16 cellular contexts compared by ENCODE assay signal in genomic region chr6:11722805-11723631, GRCh38. TPM values are rescaled to one million over a fixed set of nuclear protein-coding genes. Genes with fewer than 3 reads are reported as not detected.
DNase-seq lines count a peak whose midpoint lies in the region; ATAC-seq, FAIRE-seq and TF ChIP-seq lines count a peak whose summit lies in the region.
"Had no signal": no experiment of that assay in that cellular context is flagged by ENCODE, and none has a peak within 500 bp of the region (broad histone marks: within the 10 kb centered on the region; RNA-seq: fewer than 3 reads in every experiment).

No MANE protein-coding gene starts in this region.

- H3K36me3 Mint-ChIP-seq in effector memory CD8-positive, alpha-beta T cell (ENCODE audit: insufficient read depth): peaks cover 8% of the 10 kb centered on the region
- H3K36me3 Mint-ChIP-seq: mesothelial cell of epicardium had no signal

- FAIRE-seq in GM12892 (lab: Jason Lieb, UNC): peak; percentile 56

- H3K27ac ChIP-seq in KMS-11: peak overlapping the region; percentile 76
- H3K27ac ChIP-seq: colonic mucosa, ovary, transverse colon had no signal

- no peaks in the 10 kb centered on the region for H3K27me3 ChIP-seq in KMS-11 (ENCODE audit: insufficient read depth, low read depth)
- H3K27me3 ChIP-seq: colonic mucosa, ovary, transverse colon had no signal

- DNase-seq in GM12892 (ENCODE audit: insufficient read length) (no peak), T-helper 9 cell (no peak), GM20000 (ENCODE audit: low spot score) (no peak), OCI-M1 (lab: John Stamatoyannopoulos, UW) (no peak)
- no peak for DNase-seq in effector memory CD8-positive, alpha-beta T cell
- DNase-seq: activated CD4-positive, alpha-beta T cell treated with anti-CD3 and anti-CD28 coated beads for 48 hours; Caco-2; colonic mucosa; NCI-H2171; ovary; SW 1271; transverse colon had no signal

- H3K4me2 ChIP-seq in KMS-11: peak overlapping the region; percentile 71

- H4K20me1 ChIP-seq in KMS-11 (ENCODE audit: insufficient read depth): no peaks in the 10 kb centered on the region

- H3K4me3 ChIP-seq in KMS-11 (IDR thresholded peaks at IDR 0.05; ENCODE audit: insufficient read depth, low read depth, low read length): no peak overlapping the region
- H3K4me3 ChIP-seq: colonic mucosa, ovary, transverse colon had no signal

- no peak; the same call in 1 of the 2 replicates for TF ChIP-seq CTCF in KMS-11 (conservative IDR thresholded peaks at IDR 0.05; ENCODE audit: low read depth, low read length)
- TF ChIP-seq CTCF in GM20000 (IDR thresholded peaks at IDR 0.05; ENCODE audit: extremely low read depth, missing control alignments): no peak

- no peaks in the 10 kb centered on the region for H3K9me3 Mint-ChIP-seq in effector memory CD8-positive, alpha-beta T cell
- H3K9me3 Mint-ChIP-seq: mesothelial cell of epicardium had no signal

- no peaks in the 10 kb centered on the region for H3K36me3 ChIP-seq in KMS-11 (ENCODE audit: insufficient read depth)
- H3K36me3 ChIP-seq: colonic mucosa, ovary, transverse colon had no signal

- peak overlapping the region in 1 of 2 donors; percentile 7 for H3K27ac Mint-ChIP-seq in effector memory CD8-positive, alpha-beta T cell
- H3K27ac Mint-ChIP-seq: mesothelial cell of epicardium had no signal

- H3K9ac ChIP-seq in KMS-11: peak overlapping the region; percentile 39

- peak; percentile 62 for ATAC-seq in GM19395 (IDR thresholded peaks at IDR 0.05; ENCODE audit: unreplicated experiment)
- peak; percentile 66 for ATAC-seq in effector memory CD8-positive, alpha-beta T cell (replicated peaks)
- no peak for ATAC-seq in GM19463 (IDR thresholded peaks at IDR 0.05; ENCODE audit: unreplicated experiment)

- peaks cover 69% of the 10 kb centered on the region for H3K4me1 ChIP-seq in KMS-11 (ENCODE audit: low read depth, poor library complexity, severe bottlenecking)
- H3K4me1 ChIP-seq: Caco-2, colonic mucosa, transverse colon had no signal

- H3K79me2 ChIP-seq in KMS-11 (ENCODE audit: insufficient read depth, low read depth): peaks cover 4% of the 10 kb centered on the region; the same call in 1 of the 2 replicates

- TF ChIP-seq POLR2A in GM12892 (IDR thresholded peaks at IDR 0.05; ENCODE audit: low read depth, low read length): peak; percentile 16; the same call in 1 of the 2 replicates

- H3K4me1 Mint-ChIP-seq in effector memory CD8-positive, alpha-beta T cell (ENCODE audit: low read depth in 2 of 2): peaks cover 0 to 4% of the 10 kb centered on the region in 2 donors
- H3K4me1 Mint-ChIP-seq: mesothelial cell of epicardium had no signal

- H2AFZ ChIP-seq in KMS-11 (ENCODE audit: low read depth): peak overlapping the region; percentile 25; the same call in 1 of the 2 replicates

- H3K4me3 Mint-ChIP-seq in effector memory CD8-positive, alpha-beta T cell: peak overlapping the region in 1 of 2 donors; percentile 13
- H3K4me3 Mint-ChIP-seq: mesothelial cell of epicardium had no signal

- H3K27me3 Mint-ChIP-seq in effector memory CD8-positive, alpha-beta T cell: peaks cover 22 to 41% of the 10 kb centered on the region in 2 donors

RNA-seq across cellular contexts. Expression of gene ADTRP, which starts 55.6 kb away (rescaled TPM):
- polyA plus RNA-seq in GM12892 (2012; ENCODE audit: missing spikeins): 12.7 TPM
